Comparison of ENCODE assay signal across 1 cellular context in genomic region chr6:13360671-13361540, GRCh38.
TF ChIP-seq lines count a peak whose summit lies in the region.

No MANE protein-coding gene starts in this region.

TF ChIP-seq in K562, 482 proteins besides CTCF, POLR2A, EP300 and RAD21 (continued from another document and continues in another):
- TF ChIP-seq MYNN (IDR thresholded peaks at IDR 0.05) (peak; percentile 92), MYNN (CRISPR knock-in tag; IDR thresholded peaks at IDR 0.05) (no peak), SRSF9 (IDR thresholded peaks at IDR 0.05; ENCODE audit: borderline replicate concordance, low read depth, low read length) (no peak), ATF2 (CRISPR knock-in tag; IDR thresholded peaks at IDR 0.05) (peak; percentile 49; the same call in 1 of the 2 replicates), ATF3 (IDR thresholded peaks at IDR 0.05) (peak; percentile 78), ATF3 (CRISPR knock-in tag; conservative IDR thresholded peaks at IDR 0.05) (no peak), CAMTA2 (CRISPR knock-in tag; conservative IDR thresholded peaks at IDR 0.05) (no peak), GATA2 (CRISPR knock-in tag; IDR thresholded peaks at IDR 0.05) (peak; percentile 84), BACH1 (tag; IDR thresholded peaks at IDR 0.05) (peak; percentile 80; the same call in 1 of the 2 replicates), KDM1A (IDR thresholded peaks at IDR 0.05) (0 out of 4 replicates have a peak, but pooled peaks of 1 of the 2 experiments have one; percentile 26), MBD2 (IDR thresholded peaks at IDR 0.05; ENCODE audit: borderline replicate concordance, low read depth) (peak; percentile 58; the same call in 1 of the 2 replicates), ZBTB17 (CRISPR knock-in tag; IDR thresholded peaks at IDR 0.05) (peak; percentile 56; the same call in 1 of the 2 replicates), BMI1 (IDR thresholded peaks at IDR 0.05; ENCODE audit: low read length) (no peak), ZNF384 (IDR thresholded peaks at IDR 0.05; ENCODE audit: low read depth, low read length) (no peak), HDAC2 (IDR thresholded peaks at IDR 0.05) (0 out of 2 replicates have a peak, but pooled peaks have one; percentile 25), ZSCAN32 (CRISPR knock-in tag; IDR thresholded peaks at IDR 0.05) (peak; percentile 38; the same call in 1 of the 2 replicates), NONO (IDR thresholded peaks at IDR 0.05; ENCODE audit: low read depth in 2 of 2, low read length in 1 of 2) (no peak), PML (IDR thresholded peaks at IDR 0.05; ENCODE audit: low read length) (peak; percentile 32; the same call in 1 of the 2 replicates), ETV5 (CRISPR knock-in tag; IDR thresholded peaks at IDR 0.05; ENCODE audit: low read depth) (peak; percentile 94), POLR2AphosphoS5 (IDR thresholded peaks at IDR 0.05; ENCODE audit: control insufficient read depth, insufficient read depth, low read depth, low read length) (peak; percentile 70), BRCA1 (IDR thresholded peaks at IDR 0.05) (no peak), BRCA1 (CRISPR knock-in tag; IDR thresholded peaks at IDR 0.05) (no peak), IFI16 (CRISPR knock-in tag; IDR thresholded peaks at IDR 0.05) (no peak), MITF (IDR thresholded peaks at IDR 0.05) (no peak), TAL1 (IDR thresholded peaks at IDR 0.05) (peak; percentile 61), PHF20 (IDR thresholded peaks at IDR 0.05; ENCODE audit: partially characterized antibody) (no peak), KLF6 (CRISPR knock-in tag; IDR thresholded peaks at IDR 0.05; ENCODE audit: borderline replicate concordance) (peak; percentile 18; the same call in 1 of the 2 replicates), MTA3 (IDR thresholded peaks at IDR 0.05; ENCODE audit: borderline replicate concordance) (0 out of 2 replicates have a peak, but pooled peaks have one; percentile 36), TBL1XR1 (IDR thresholded peaks at IDR 0.05; ENCODE audit: low read length in 2 of 2) (peak in 1 of 2 experiments; percentile 54; a peak in 1 of 4 replicates), CBFA2T3 (IDR thresholded peaks at IDR 0.05) (peak; percentile 91), GTF2F1 (IDR thresholded peaks at IDR 0.05; ENCODE audit: low read depth, low read length) (no peak), RBM17 (IDR thresholded peaks at IDR 0.05; ENCODE audit: borderline replicate concordance, low read depth, low read length) (no peak), ETV6 (IDR thresholded peaks at IDR 0.05; ENCODE audit: borderline replicate concordance in 1 of 2, low read depth in 2 of 2, low read length in 1 of 2) (peak; percentile 27 to 60; a peak in 3 of 4 replicates), ETV6 (CRISPR knock-in tag; IDR thresholded peaks at IDR 0.05; ENCODE audit: borderline replicate concordance) (no peak), CBX8 (IDR thresholded peaks at IDR 0.05; ENCODE audit: borderline replicate concordance, extremely low read depth, low read depth, low read length, poor library complexity, severe bottlenecking) (no peak), ZNF175 (CRISPR knock-in tag; IDR thresholded peaks at IDR 0.05; ENCODE audit: low read depth) (peak; percentile 94), HLTF (IDR thresholded peaks at IDR 0.05) (no peak), SMARCB1 (IDR thresholded peaks at IDR 0.05; ENCODE audit: insufficient read length, low read depth) (no peak), L3MBTL2 (IDR thresholded peaks at IDR 0.05) (0 out of 2 replicates have a peak, but pooled peaks have one; percentile 26), NFIC (IDR thresholded peaks at IDR 0.05) (peak; percentile 51), SMAD4 (CRISPR knock-in tag; conservative IDR thresholded peaks at IDR 0.05) (peak; percentile 92), ERF (CRISPR knock-in tag; IDR thresholded peaks at IDR 0.05) (peak; percentile 85; the same call in 1 of the 2 replicates), CC2D1A (IDR thresholded peaks at IDR 0.05) (0 out of 2 replicates have a peak, but pooled peaks have one; percentile 29), ZBTB2 (IDR thresholded peaks at IDR 0.05) (peak; percentile 21; the same call in 1 of the 2 replicates), GABPA (tag; conservative IDR thresholded peaks at IDR 0.05; ENCODE audit: low read depth) (peak; percentile 62; the same call in 1 of the 2 replicates)
- TF ChIP-seq, protein P1, sequence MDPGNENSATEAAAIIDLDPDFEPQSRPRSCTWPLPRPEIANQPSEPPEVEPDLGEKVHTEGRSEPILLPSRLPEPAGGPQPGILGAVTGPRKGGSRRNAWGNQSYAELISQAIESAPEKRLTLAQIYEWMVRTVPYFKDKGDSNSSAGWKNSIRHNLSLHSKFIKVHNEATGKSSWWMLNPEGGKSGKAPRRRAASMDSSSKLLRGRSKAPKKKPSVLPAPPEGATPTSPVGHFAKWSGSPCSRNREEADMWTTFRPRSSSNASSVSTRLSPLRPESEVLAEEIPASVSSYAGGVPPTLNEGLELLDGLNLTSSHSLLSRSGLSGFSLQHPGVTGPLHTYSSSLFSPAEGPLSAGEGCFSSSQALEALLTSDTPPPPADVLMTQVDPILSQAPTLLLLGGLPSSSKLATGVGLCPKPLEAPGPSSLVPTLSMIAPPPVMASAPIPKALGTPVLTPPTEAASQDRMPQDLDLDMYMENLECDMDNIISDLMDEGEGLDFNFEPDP (CRISPR knock-in tag; IDR thresholded peaks at IDR 0.05), result peak; percentile 15; the same call in 1 of the 2 replicates
- TF ChIP-seq, protein P2, sequence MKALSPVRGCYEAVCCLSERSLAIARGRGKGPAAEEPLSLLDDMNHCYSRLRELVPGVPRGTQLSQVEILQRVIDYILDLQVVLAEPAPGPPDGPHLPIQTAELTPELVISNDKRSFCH (CRISPR knock-in tag; IDR thresholded peaks at IDR 0.05), result no peak
- TF ChIP-seq, protein P2 (tag; IDR thresholded peaks at IDR 0.05), result peak; percentile 71
- TF ChIP-seq, protein P3, sequence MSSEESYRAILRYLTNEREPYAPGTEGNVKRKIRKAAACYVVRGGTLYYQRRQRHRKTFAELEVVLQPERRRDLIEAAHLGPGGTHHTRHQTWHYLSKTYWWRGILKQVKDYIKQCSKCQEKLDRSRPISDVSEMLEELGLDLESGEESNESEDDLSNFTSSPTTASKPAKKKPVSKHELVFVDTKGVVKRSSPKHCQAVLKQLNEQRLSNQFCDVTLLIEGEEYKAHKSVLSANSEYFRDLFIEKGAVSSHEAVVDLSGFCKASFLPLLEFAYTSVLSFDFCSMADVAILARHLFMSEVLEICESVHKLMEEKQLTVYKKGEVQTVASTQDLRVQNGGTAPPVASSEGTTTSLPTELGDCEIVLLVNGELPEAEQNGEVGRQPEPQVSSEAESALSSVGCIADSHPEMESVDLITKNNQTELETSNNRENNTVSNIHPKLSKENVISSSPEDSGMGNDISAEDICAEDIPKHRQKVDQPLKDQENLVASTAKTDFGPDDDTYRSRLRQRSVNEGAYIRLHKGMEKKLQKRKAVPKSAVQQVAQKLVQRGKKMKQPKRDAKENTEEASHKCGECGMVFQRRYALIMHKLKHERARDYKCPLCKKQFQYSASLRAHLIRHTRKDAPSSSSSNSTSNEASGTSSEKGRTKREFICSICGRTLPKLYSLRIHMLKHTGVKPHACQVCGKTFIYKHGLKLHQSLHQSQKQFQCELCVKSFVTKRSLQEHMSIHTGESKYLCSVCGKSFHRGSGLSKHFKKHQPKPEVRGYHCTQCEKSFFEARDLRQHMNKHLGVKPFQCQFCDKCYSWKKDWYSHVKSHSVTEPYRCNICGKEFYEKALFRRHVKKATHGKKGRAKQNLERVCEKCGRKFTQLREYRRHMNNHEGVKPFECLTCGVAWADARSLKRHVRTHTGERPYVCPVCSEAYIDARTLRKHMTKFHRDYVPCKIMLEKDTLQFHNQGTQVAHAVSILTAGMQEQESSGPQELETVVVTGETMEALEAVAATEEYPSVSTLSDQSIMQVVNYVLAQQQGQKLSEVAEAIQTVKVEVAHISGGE (CRISPR knock-in tag; IDR thresholded peaks at IDR 0.05), result peak in 1 of 3 experiments; percentile 84; a peak in 2 of 6 replicates
- TF ChIP-seq, protein P4, sequence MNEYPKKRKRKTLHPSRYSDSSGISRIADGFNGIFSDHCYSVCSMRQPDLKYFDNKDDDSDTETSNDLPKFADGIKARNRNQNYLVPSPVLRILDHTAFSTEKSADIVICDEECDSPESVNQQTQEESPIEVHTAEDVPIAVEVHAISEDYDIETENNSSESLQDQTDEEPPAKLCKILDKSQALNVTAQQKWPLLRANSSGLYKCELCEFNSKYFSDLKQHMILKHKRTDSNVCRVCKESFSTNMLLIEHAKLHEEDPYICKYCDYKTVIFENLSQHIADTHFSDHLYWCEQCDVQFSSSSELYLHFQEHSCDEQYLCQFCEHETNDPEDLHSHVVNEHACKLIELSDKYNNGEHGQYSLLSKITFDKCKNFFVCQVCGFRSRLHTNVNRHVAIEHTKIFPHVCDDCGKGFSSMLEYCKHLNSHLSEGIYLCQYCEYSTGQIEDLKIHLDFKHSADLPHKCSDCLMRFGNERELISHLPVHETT (CRISPR knock-in tag; conservative IDR thresholded peaks at IDR 0.05 in 1 of 2, IDR thresholded peaks at IDR 0.05 in 1 of 2), result peak in 1 of 2 experiments; percentile 83; a peak in 2 of 4 replicates
- TF ChIP-seq, protein P5, sequence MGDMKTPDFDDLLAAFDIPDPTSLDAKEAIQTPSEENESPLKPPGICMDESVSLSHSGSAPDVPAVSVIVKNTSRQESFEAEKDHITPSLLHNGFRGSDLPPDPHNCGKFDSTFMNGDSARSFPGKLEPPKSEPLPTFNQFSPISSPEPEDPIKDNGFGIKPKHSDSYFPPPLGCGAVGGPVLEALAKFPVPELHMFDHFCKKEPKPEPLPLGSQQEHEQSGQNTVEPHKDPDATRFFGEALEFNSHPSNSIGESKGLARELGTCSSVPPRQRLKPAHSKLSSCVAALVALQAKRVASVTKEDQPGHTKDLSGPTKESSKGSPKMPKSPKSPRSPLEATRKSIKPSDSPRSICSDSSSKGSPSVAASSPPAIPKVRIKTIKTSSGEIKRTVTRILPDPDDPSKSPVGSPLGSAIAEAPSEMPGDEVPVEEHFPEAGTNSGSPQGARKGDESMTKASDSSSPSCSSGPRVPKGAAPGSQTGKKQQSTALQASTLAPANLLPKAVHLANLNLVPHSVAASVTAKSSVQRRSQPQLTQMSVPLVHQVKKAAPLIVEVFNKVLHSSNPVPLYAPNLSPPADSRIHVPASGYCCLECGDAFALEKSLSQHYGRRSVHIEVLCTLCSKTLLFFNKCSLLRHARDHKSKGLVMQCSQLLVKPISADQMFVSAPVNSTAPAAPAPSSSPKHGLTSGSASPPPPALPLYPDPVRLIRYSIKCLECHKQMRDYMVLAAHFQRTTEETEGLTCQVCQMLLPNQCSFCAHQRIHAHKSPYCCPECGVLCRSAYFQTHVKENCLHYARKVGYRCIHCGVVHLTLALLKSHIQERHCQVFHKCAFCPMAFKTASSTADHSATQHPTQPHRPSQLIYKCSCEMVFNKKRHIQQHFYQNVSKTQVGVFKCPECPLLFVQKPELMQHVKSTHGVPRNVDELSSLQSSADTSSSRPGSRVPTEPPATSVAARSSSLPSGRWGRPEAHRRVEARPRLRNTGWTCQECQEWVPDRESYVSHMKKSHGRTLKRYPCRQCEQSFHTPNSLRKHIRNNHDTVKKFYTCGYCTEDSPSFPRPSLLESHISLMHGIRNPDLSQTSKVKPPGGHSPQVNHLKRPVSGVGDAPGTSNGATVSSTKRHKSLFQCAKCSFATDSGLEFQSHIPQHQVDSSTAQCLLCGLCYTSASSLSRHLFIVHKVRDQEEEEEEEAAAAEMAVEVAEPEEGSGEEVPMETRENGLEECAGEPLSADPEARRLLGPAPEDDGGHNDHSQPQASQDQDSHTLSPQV (IDR thresholded peaks at IDR 0.05), result peak; percentile 87
- TF ChIP-seq, protein P6, sequence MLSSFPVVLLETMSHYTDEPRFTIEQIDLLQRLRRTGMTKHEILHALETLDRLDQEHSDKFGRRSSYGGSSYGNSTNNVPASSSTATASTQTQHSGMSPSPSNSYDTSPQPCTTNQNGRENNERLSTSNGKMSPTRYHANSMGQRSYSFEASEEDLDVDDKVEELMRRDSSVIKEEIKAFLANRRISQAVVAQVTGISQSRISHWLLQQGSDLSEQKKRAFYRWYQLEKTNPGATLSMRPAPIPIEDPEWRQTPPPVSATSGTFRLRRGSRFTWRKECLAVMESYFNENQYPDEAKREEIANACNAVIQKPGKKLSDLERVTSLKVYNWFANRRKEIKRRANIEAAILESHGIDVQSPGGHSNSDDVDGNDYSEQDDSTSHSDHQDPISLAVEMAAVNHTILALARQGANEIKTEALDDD (IDR thresholded peaks at IDR 0.05), result peak; percentile 51; the same call in 1 of the 2 replicates
